ENCODE assay signal across 14 cellular contexts in the genomic region with DNA sequence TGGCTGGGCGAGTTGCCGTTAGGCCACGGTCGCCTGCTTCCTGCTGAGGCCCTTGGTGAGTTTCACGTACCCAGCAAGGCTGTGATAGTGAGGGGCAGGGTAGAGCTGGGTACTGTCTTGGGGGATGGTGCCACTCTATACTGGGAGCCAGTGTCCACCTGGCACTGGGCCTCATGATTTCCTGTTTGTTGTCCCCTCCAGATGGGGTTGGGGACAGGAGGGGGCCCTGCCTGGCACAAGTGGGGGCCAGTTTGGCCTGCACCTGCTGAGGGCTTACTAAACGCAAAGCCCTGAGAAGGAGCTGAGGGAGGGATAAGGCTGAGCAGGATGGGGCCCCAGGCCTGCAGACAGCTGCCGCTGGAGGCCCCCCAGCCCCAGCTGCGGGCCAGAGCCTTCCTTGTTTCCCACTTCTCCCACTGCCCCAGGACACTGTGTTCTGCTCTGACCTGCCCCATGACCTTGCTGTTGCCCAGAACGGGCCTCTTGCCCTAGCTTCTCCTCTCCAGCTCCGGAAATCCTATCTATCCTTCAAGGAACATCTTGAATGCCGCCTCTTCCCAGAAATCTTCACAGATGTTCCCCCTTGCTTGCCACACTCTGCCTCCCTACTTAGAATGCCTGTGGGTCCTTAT. TPM values are rescaled to one million over a fixed set of nuclear protein-coding genes. Genes with fewer than 3 reads are reported as not detected.
DNase-seq lines count a peak whose midpoint lies in the region; ATAC-seq and TF ChIP-seq lines count a peak whose summit lies in the region.
"Had no signal": no experiment of that assay in that cellular context is flagged by ENCODE, and none has a peak within 500 bp of the region (broad histone marks: within the 10 kb centered on the region; RNA-seq: fewer than 3 reads in every experiment).

No MANE protein-coding gene starts in this region.

- no peak overlapping the region for H3K4me3 Mint-ChIP-seq in activated CD4-positive, alpha-beta T cell treated with anti-CD3 and anti-CD28 coated beads, Interleukin-2, amount 10 ng/mL, durations not matched to agents 7 days and 5 days
- H3K4me3 Mint-ChIP-seq in activated CD4-positive, alpha-beta memory T cell treated with anti-CD3 and anti-CD28 coated beads, Interleukin-2, amount 10 ng/mL, durations not matched to agents 7 days and 5 days, result no peak overlapping the region
- H3K4me3 Mint-ChIP-seq in WTC11 (no peak overlapping the region), H9 (no peak overlapping the region)

- H2BK5ac ChIP-seq in H9 (ENCODE audit: insufficient read length, low read length), result no peak overlapping the region

- 62% methylated on average over 11 of the region's 11 CpGs for WGBS in liver
- 20 to 41% methylated on average over 11 of the region's 11 CpGs for WGBS in testis, 2 donors
- no CpG with 5 or more reads among the region's 11 CpGs for WGBS in H9 (ENCODE audit: extremely low coverage, insufficient read length, low lambda C conversion rate)

- peaks cover 60% of the 10 kb centered on the region for H3K36me3 Mint-ChIP-seq in activated CD4-positive, alpha-beta T cell treated with anti-CD3 and anti-CD28 coated beads, Interleukin-2, amount 10 ng/mL, durations not matched to agents 7 days and 5 days (ENCODE audit: low read depth)
- H3K36me3 Mint-ChIP-seq in activated CD4-positive, alpha-beta memory T cell treated with anti-CD3 and anti-CD28 coated beads, Interleukin-2, amount 10 ng/mL, durations not matched to agents 7 days and 5 days (ENCODE audit: low read depth), result peaks cover 64% of the 10 kb centered on the region
- H3K36me3 Mint-ChIP-seq in WTC11 (no peaks in the 10 kb centered on the region), H9 (ENCODE audit: insufficient read depth in 1 of 3, low read depth in 3 of 3) (peaks cover 0 to 6% (median 6%) of the 10 kb centered on the region in 3 experiments; a peak in 4 of 7 replicates)
- H3K36me3 Mint-ChIP-seq: neural progenitor cell had no signal

- no peak overlapping the region for H4K5ac ChIP-seq in H9 (ENCODE audit: insufficient read length, low read depth, low read length)

- peaks cover 2% of the 10 kb centered on the region for H4K20me1 ChIP-seq in H9 (ENCODE audit: control insufficient read depth, insufficient read depth, insufficient read length)

- H4K91ac ChIP-seq in H9 (ENCODE audit: insufficient read length, low read depth, low read length), result no peak overlapping the region

- CTCF ChIA-PET in activated CD4-positive, alpha-beta T cell treated with anti-CD3 and anti-CD28 coated beads, Interleukin-2, amount 10 ng/mL, durations not matched to agents 7 days and 5 days (lab: Charles Lee), result interaction anchor here (1.2 to 4.6 kb wide), 5 partner anchors 8 to 109 kb away, joined by 3 to 47 read pairs (median 4); no protein-coding TSS in a partner anchor
- CTCF ChIA-PET in activated CD4-positive, alpha-beta memory T cell treated with anti-CD3 and anti-CD28 coated beads, Interleukin-2, amount 10 ng/mL, durations not matched to agents 7 days and 5 days (lab: Charles Lee), result interaction anchor here (1.4 to 3.0 kb wide), 2 partner anchors 13 to 120 kb away, joined by 3 to 13 read pairs; partner anchors contain the start of gene WIPF2
- CTCF ChIA-PET in WTC11 (lab: Charles Lee), result interaction anchor here (0.8 to 1.4 kb wide), 4 partner anchors 9 to 32 kb away, joined by 3 to 7 read pairs (median 4); no protein-coding TSS in a partner anchor

- POLR2A ChIA-PET in activated CD4-positive, alpha-beta T cell treated with anti-CD3 and anti-CD28 coated beads, Interleukin-2, amount 10 ng/mL, durations not matched to agents 7 days and 5 days (lab: Charles Lee), result no interaction called here
- POLR2A ChIA-PET in activated CD4-positive, alpha-beta memory T cell treated with anti-CD3 and anti-CD28 coated beads, Interleukin-2, amount 10 ng/mL, durations not matched to agents 7 days and 5 days (lab: Charles Lee), result interaction anchor here (0.7 to 4.3 kb wide), 7 partner anchors 8 to 78 kb away, joined by 3 to 36 read pairs (median 5); partner anchors contain the start of gene TOP2A
- POLR2A ChIA-PET in WTC11 (lab: Charles Lee), result no interaction called here

- no peak overlapping the region for H3K4me3 ChIP-seq in liver (ENCODE audit: low read depth in 1 of 3, low read length in 3 of 3)
- no peak overlapping the region for H3K4me3 ChIP-seq in testis
- H3K4me3 ChIP-seq: body of pancreas, neural progenitor cell had no signal

- H3K9me3 ChIP-seq in liver (ENCODE audit: control insufficient read depth in 4 of 4, low read length in 3 of 4), result no peaks in the 10 kb centered on the region
- H3K9me3 ChIP-seq in testis, result no peaks in the 10 kb centered on the region
- H3K9me3 ChIP-seq in H9 (ENCODE audit: control insufficient read depth, low read depth, low read length), result no peaks in the 10 kb centered on the region
- H3K9me3 ChIP-seq: body of pancreas had no signal

- no peak overlapping the region for H3K56ac ChIP-seq in H9 (ENCODE audit: insufficient read length, low read depth, low read length)

- H3K4me1 Mint-ChIP-seq in activated CD4-positive, alpha-beta T cell treated with anti-CD3 and anti-CD28 coated beads, Interleukin-2, amount 10 ng/mL, durations not matched to agents 7 days and 5 days, result peaks cover 78% of the 10 kb centered on the region
- peaks cover 81% of the 10 kb centered on the region for H3K4me1 Mint-ChIP-seq in activated CD4-positive, alpha-beta memory T cell treated with anti-CD3 and anti-CD28 coated beads, Interleukin-2, amount 10 ng/mL, durations not matched to agents 7 days and 5 days
- H3K4me1 Mint-ChIP-seq in WTC11, result peaks cover 19% of the 10 kb centered on the region
- H3K4me1 Mint-ChIP-seq in H9, result peaks cover 28 to 35% of the 10 kb centered on the region in 2 experiments

- H3K79me2 ChIP-seq in H9 (ENCODE audit: insufficient read depth, low read length), result no peaks in the 10 kb centered on the region

- no peak overlapping the region for H4K8ac ChIP-seq in H9 (replicated peaks; ENCODE audit: insufficient read length, low read depth, low read length)

- H3K27me3 ChIP-seq in liver (ENCODE audit: control insufficient read depth in 4 of 4, insufficient read depth in 4 of 4, low read length in 3 of 4) (no peaks in the 10 kb centered on the region), testis (no peaks in the 10 kb centered on the region), H9 (ENCODE audit: insufficient read depth, low read length) (peaks cover 15% of the 10 kb centered on the region; the same call in 1 of the 2 replicates)
- H3K27me3 ChIP-seq: body of pancreas had no signal

- ATAC-seq in WTC11, result no peak
- ATAC-seq: body of pancreas had no signal

- H2AFZ ChIP-seq in H9 (ENCODE audit: low read length), result no peak overlapping the region
- H2AFZ ChIP-seq: neural progenitor cell had no signal

- no peak overlapping the region for H2BK12ac ChIP-seq in H9 (ENCODE audit: insufficient read length, low read depth, low read length)

- H3K14ac ChIP-seq in H9 (ENCODE audit: insufficient read depth, low read length), result no peak overlapping the region

- H3K27ac Mint-ChIP-seq in activated CD4-positive, alpha-beta T cell treated with anti-CD3 and anti-CD28 coated beads, Interleukin-2, amount 10 ng/mL, durations not matched to agents 7 days and 5 days, result peak overlapping the region; percentile 94
- peak overlapping the region; percentile 71 for H3K27ac Mint-ChIP-seq in activated CD4-positive, alpha-beta memory T cell treated with anti-CD3 and anti-CD28 coated beads, Interleukin-2, amount 10 ng/mL, durations not matched to agents 7 days and 5 days
- no peak overlapping the region for H3K27ac Mint-ChIP-seq in WTC11
- H3K27ac Mint-ChIP-seq in H9, result no peak overlapping the region
- H3K27ac Mint-ChIP-seq: neural progenitor cell had no signal

- H3K4me1 ChIP-seq in liver (ENCODE audit: control insufficient read depth in 4 of 4, insufficient read depth in 4 of 4, low read length in 3 of 4), result peaks cover 17 to 72% (median 43%) of the 10 kb centered on the region in 4 donors
- peaks cover 81% of the 10 kb centered on the region for H3K4me1 ChIP-seq in testis
- H3K4me1 ChIP-seq in H9 (ENCODE audit: insufficient read depth, low read length), result peaks cover 11% of the 10 kb centered on the region

- intact Hi-C loops in testis (cut with DNase I; ENCODE audit: low total_unique reads), result no loop called here

- peaks cover 14% of the 10 kb centered on the region for H3K23me2 ChIP-seq in H9 (ENCODE audit: insufficient read length, low read depth, low read length, poor library complexity, severe bottlenecking)

- H3K79me1 ChIP-seq in H9 (ENCODE audit: insufficient read depth, low read depth, low read length, poor library complexity, severe bottlenecking), result no peaks in the 10 kb centered on the region

- H3K18ac ChIP-seq in H9 (ENCODE audit: insufficient read length, low read depth, low read length), result no peak overlapping the region

- H3K27ac ChIP-seq in liver (ENCODE audit: low read depth in 1 of 2, low read length in 2 of 2) (peak overlapping the region; percentile 1 to 99), testis (peak overlapping the region; percentile 59 to 97), H9 (ENCODE audit: insufficient read length, low read depth, low read length) (no peak overlapping the region)
- H3K27ac ChIP-seq: neural progenitor cell had no signal

- no peak overlapping the region for H3K4ac ChIP-seq in H9 (ENCODE audit: low read depth, low read length)

- H3T11ph ChIP-seq in H9 (ENCODE audit: low read length), result no peak overlapping the region

- H2BK20ac ChIP-seq in H9 (ENCODE audit: low read depth, low read length, poor library complexity, severe bottlenecking), result no peak overlapping the region

- no peak overlapping the region for H3K4me2 ChIP-seq in H9 (ENCODE audit: insufficient read depth, insufficient read length, low read length)
- H3K4me2 ChIP-seq: neural progenitor cell had no signal

- H2BK15ac ChIP-seq in H9 (ENCODE audit: low read depth, low read length), result no peak overlapping the region

- no peak for TF ChIP-seq RAD21 in liver (IDR thresholded peaks at IDR 0.05)

- H3K9ac ChIP-seq in liver (ENCODE audit: low read depth in 1 of 2, low read length in 2 of 2) (no peak overlapping the region), H9 (ENCODE audit: extremely low read depth, insufficient read length, low read length) (no peak overlapping the region)
- H3K9ac ChIP-seq: neural progenitor cell had no signal

- TF ChIP-seq CTCF in liver (IDR thresholded peaks at IDR 0.05; ENCODE audit: low read depth, low read length, missing input control) (no peak), testis (IDR thresholded peaks at IDR 0.05) (no peak), WTC11 (IDR thresholded peaks at IDR 0.05) (no peak), H9 (conservative IDR thresholded peaks at IDR 0.05) (no peak)

- no peak overlapping the region for H3K23ac ChIP-seq in H9 (ENCODE audit: insufficient read length, low read depth, low read length)

- no peaks in the 10 kb centered on the region for H3K9me3 Mint-ChIP-seq in activated CD4-positive, alpha-beta T cell treated with anti-CD3 and anti-CD28 coated beads, Interleukin-2, amount 10 ng/mL, durations not matched to agents 7 days and 5 days
- H3K9me3 Mint-ChIP-seq in activated CD4-positive, alpha-beta memory T cell treated with anti-CD3 and anti-CD28 coated beads, Interleukin-2, amount 10 ng/mL, durations not matched to agents 7 days and 5 days, result no peaks in the 10 kb centered on the region
- H3K9me3 Mint-ChIP-seq in WTC11, result no peaks in the 10 kb centered on the region
- no peaks in the 10 kb centered on the region for H3K9me3 Mint-ChIP-seq in H9
- H3K9me3 Mint-ChIP-seq: neural progenitor cell had no signal

- H3K36me3 ChIP-seq in liver (ENCODE audit: control insufficient read depth in 4 of 4, insufficient read depth in 3 of 4, low read depth in 1 of 4, low read length in 3 of 4), result no peaks in the 10 kb centered on the region
- no peaks in the 10 kb centered on the region for H3K36me3 ChIP-seq in testis (ENCODE audit: low read depth, missing control alignments)
- H3K36me3 ChIP-seq: neural progenitor cell had no signal

- no peak overlapping the region for H2AK5ac ChIP-seq in H9 (ENCODE audit: insufficient read length, low read length)

- no peaks in the 10 kb centered on the region for H3K27me3 Mint-ChIP-seq in activated CD4-positive, alpha-beta T cell treated with anti-CD3 and anti-CD28 coated beads, Interleukin-2, amount 10 ng/mL, durations not matched to agents 7 days and 5 days
- H3K27me3 Mint-ChIP-seq in activated CD4-positive, alpha-beta memory T cell treated with anti-CD3 and anti-CD28 coated beads, Interleukin-2, amount 10 ng/mL, durations not matched to agents 7 days and 5 days, result no peaks in the 10 kb centered on the region
- H3K27me3 Mint-ChIP-seq in WTC11 (ENCODE audit: low read depth) (peaks cover 65% of the 10 kb centered on the region), H9 (ENCODE audit: low read depth) (peaks cover 92% of the 10 kb centered on the region)

- TF ChIP-seq POLR2A in testis (IDR thresholded peaks at IDR 0.05), result no peak

- H2BK120ac ChIP-seq in H9 (ENCODE audit: low read depth, low read length, poor library complexity, severe bottlenecking), result no peak overlapping the region

- no peak for DNase-seq in activated CD4-positive, alpha-beta T cell treated with anti-CD3 and anti-CD28 coated beads, Interleukin-2, amount 10 ng/mL, durations not matched to agents 7 days and 5 days
- no peak for DNase-seq in activated CD4-positive, alpha-beta T cell treated with anti-CD3 and anti-CD28 coated beads, Interleukin-2, amount 50 U/mL, for 4 hours
- DNase-seq in activated CD4-positive, alpha-beta memory T cell treated with anti-CD3 and anti-CD28 coated beads, Interleukin-2, amount 10 ng/mL, durations not matched to agents 7 days and 5 days, result no peak
- DNase-seq in testis (peak; percentile 65), NCI-H146 treated with DMSO at 0.1 percent for 48 hours (lab: John Stamatoyannopoulos, UW; ENCODE audit: unreplicated experiment) (no peak), WTC11 (ENCODE audit: low spot score) (no peak), H9 (no peak)
- DNase-seq: body of pancreas; NCI-H1092 treated with DMSO at 0.1 percent for 48 hours; NCI-H526 treated with DMSO at 0.1 percent for 48 hours; stimulated activated naive CD4-positive, alpha-beta T cell treated with Interleukin-2 at 50 U/mL for 16 hours had no signal

RNA-seq across cellular contexts. Expression of gene GJD3, which starts 25.4 kb away (rescaled TPM):
- total RNA-seq in activated CD4-positive, alpha-beta T cell treated with anti-CD3 and anti-CD28 coated beads, Interleukin-2, amount 10 ng/mL, durations not matched to agents 7 days and 5 days, result under 1 TPM in 1 of 2 experiments, not detected in 1; 0.22 TPM
- not detected for total RNA-seq in activated CD4-positive, alpha-beta memory T cell treated with anti-CD3 and anti-CD28 coated beads, Interleukin-2, amount 10 ng/mL, durations not matched to agents 7 days and 5 days
- under 1 TPM; 0.47 to 0.59 TPM for total RNA-seq in liver
- polyA plus RNA-seq in liver, result under 1 TPM in 1 of 2 donors, not detected in 1; 0.48 TPM
- 1 to 10 TPM; 2.1 to 2.6 TPM for total RNA-seq in testis
- not detected for polyA plus RNA-seq in testis (ENCODE audit: insufficient read depth, low read depth, low replicate concordance)
- 1.4 to 2.3 TPM (median 2.0 TPM) in 3 replicates for total RNA-seq in WTC11 (2021)
- total RNA-seq in H9 (2021), result not detected in 2 replicates
- total RNA-seq: G401 had no signal

RNA-seq across cellular contexts. Expression of gene RARA, which starts 30.2 kb away (rescaled TPM):
- 10 to 100 TPM; 66.6 to 66.7 TPM for total RNA-seq in activated CD4-positive, alpha-beta T cell treated with anti-CD3 and anti-CD28 coated beads, Interleukin-2, amount 10 ng/mL, durations not matched to agents 7 days and 5 days
- total RNA-seq in activated CD4-positive, alpha-beta memory T cell treated with anti-CD3 and anti-CD28 coated beads, Interleukin-2, amount 10 ng/mL, durations not matched to agents 7 days and 5 days, result 10 to 100 TPM; 65.2 to 65.5 TPM
- 10 to 100 TPM in 1 of 2 donors, 1 to 10 TPM in 1; 8.7 to 12.9 TPM for total RNA-seq in liver
- 10 to 100 TPM in 1 of 2 donors, 1 to 10 TPM in 1; 6.6 to 26.2 TPM for polyA plus RNA-seq in liver
- total RNA-seq in testis, result 10 to 100 TPM; 65.5 to 66.0 TPM
- polyA plus RNA-seq in testis (ENCODE audit: insufficient read depth, low read depth, low replicate concordance), result 49.8 TPM
- 14.3 to 20.7 TPM (median 15.8 TPM) in 3 replicates for total RNA-seq in WTC11 (2021)
- total RNA-seq in H9 (2021), result 16.7 and 17.6 TPM in 2 replicates

RNA-seq across cellular contexts. Expression of gene CDC6, which starts 51.5 kb away (rescaled TPM):
- total RNA-seq in activated CD4-positive, alpha-beta T cell treated with anti-CD3 and anti-CD28 coated beads, Interleukin-2, amount 10 ng/mL, durations not matched to agents 7 days and 5 days, result 10 to 100 TPM; 81.1 to 98.8 TPM
- 10 to 100 TPM; 67.5 to 69.9 TPM for total RNA-seq in activated CD4-positive, alpha-beta memory T cell treated with anti-CD3 and anti-CD28 coated beads, Interleukin-2, amount 10 ng/mL, durations not matched to agents 7 days and 5 days
- 10 to 100 TPM in 1 of 2 donors, 1 to 10 TPM in 1; 2.3 to 16.5 TPM for total RNA-seq in liver
- 1 to 10 TPM in 1 of 2 donors, under 1 TPM in 1; 0.54 to 2.6 TPM for polyA plus RNA-seq in liver
- 10 to 100 TPM; 12.4 to 22.8 TPM for total RNA-seq in testis
- 14.7 TPM for polyA plus RNA-seq in testis (ENCODE audit: insufficient read depth, low read depth, low replicate concordance)
- 85.9 to 125 TPM (median 87.9 TPM) in 3 replicates for total RNA-seq in WTC11 (2021)
- 131 and 141 TPM in 2 replicates for total RNA-seq in H9 (2021)

Comparison
In these comparisons a context has a peak if more than half of its experiments do, and no peak if none do; other contexts are left out.
1. H3K27ac Mint-ChIP-seq: peak in activated CD4-positive, alpha-beta T cell treated with anti-CD3 and anti-CD28 coated beads, Interleukin-2, amount 10 ng/mL, durations not matched to agents 7 days and 5 days (single experiment) and activated CD4-positive, alpha-beta memory T cell treated with anti-CD3 and anti-CD28 coated beads, Interleukin-2, amount 10 ng/mL, durations not matched to agents 7 days and 5 days (single experiment); none in WTC11 (single experiment) and H9 (0 of 3).